1 cellular context compared by ENCODE assay signal in genomic region chr3:72338942-72339749, GRCh38.
TF ChIP-seq lines count a peak whose summit lies in the region.

No MANE protein-coding gene starts in this region.

TF ChIP-seq in K562, 482 proteins besides CTCF, POLR2A, EP300 and RAD21 (continued from another document and continues in another):
- TF ChIP-seq ZNF407 (IDR thresholded peaks at IDR 0.05; ENCODE audit: low read depth) = no peak
- no peak for TF ChIP-seq SUPT5H (IDR thresholded peaks at IDR 0.05)
- TF ChIP-seq, protein P1, sequence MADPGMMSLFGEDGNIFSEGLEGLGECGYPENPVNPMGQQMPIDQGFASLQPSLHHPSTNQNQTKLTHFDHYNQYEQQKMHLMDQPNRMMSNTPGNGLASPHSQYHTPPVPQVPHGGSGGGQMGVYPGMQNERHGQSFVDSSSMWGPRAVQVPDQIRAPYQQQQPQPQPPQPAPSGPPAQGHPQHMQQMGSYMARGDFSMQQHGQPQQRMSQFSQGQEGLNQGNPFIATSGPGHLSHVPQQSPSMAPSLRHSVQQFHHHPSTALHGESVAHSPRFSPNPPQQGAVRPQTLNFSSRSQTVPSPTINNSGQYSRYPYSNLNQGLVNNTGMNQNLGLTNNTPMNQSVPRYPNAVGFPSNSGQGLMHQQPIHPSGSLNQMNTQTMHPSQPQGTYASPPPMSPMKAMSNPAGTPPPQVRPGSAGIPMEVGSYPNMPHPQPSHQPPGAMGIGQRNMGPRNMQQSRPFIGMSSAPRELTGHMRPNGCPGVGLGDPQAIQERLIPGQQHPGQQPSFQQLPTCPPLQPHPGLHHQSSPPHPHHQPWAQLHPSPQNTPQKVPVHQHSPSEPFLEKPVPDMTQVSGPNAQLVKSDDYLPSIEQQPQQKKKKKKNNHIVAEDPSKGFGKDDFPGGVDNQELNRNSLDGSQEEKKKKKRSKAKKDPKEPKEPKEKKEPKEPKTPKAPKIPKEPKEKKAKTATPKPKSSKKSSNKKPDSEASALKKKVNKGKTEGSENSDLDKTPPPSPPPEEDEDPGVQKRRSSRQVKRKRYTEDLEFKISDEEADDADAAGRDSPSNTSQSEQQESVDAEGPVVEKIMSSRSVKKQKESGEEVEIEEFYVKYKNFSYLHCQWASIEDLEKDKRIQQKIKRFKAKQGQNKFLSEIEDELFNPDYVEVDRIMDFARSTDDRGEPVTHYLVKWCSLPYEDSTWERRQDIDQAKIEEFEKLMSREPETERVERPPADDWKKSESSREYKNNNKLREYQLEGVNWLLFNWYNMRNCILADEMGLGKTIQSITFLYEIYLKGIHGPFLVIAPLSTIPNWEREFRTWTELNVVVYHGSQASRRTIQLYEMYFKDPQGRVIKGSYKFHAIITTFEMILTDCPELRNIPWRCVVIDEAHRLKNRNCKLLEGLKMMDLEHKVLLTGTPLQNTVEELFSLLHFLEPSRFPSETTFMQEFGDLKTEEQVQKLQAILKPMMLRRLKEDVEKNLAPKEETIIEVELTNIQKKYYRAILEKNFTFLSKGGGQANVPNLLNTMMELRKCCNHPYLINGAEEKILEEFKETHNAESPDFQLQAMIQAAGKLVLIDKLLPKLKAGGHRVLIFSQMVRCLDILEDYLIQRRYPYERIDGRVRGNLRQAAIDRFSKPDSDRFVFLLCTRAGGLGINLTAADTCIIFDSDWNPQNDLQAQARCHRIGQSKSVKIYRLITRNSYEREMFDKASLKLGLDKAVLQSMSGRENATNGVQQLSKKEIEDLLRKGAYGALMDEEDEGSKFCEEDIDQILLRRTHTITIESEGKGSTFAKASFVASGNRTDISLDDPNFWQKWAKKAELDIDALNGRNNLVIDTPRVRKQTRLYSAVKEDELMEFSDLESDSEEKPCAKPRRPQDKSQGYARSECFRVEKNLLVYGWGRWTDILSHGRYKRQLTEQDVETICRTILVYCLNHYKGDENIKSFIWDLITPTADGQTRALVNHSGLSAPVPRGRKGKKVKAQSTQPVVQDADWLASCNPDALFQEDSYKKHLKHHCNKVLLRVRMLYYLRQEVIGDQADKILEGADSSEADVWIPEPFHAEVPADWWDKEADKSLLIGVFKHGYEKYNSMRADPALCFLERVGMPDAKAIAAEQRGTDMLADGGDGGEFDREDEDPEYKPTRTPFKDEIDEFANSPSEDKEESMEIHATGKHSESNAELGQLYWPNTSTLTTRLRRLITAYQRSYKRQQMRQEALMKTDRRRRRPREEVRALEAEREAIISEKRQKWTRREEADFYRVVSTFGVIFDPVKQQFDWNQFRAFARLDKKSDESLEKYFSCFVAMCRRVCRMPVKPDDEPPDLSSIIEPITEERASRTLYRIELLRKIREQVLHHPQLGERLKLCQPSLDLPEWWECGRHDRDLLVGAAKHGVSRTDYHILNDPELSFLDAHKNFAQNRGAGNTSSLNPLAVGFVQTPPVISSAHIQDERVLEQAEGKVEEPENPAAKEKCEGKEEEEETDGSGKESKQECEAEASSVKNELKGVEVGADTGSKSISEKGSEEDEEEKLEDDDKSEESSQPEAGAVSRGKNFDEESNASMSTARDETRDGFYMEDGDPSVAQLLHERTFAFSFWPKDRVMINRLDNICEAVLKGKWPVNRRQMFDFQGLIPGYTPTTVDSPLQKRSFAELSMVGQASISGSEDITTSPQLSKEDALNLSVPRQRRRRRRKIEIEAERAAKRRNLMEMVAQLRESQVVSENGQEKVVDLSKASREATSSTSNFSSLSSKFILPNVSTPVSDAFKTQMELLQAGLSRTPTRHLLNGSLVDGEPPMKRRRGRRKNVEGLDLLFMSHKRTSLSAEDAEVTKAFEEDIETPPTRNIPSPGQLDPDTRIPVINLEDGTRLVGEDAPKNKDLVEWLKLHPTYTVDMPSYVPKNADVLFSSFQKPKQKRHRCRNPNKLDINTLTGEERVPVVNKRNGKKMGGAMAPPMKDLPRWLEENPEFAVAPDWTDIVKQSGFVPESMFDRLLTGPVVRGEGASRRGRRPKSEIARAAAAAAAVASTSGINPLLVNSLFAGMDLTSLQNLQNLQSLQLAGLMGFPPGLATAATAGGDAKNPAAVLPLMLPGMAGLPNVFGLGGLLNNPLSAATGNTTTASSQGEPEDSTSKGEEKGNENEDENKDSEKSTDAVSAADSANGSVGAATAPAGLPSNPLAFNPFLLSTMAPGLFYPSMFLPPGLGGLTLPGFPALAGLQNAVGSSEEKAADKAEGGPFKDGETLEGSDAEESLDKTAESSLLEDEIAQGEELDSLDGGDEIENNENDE (IDR thresholded peaks at IDR 0.05; ENCODE audit: low read depth, low read length) = no peak
- TF ChIP-seq SFPQ (IDR thresholded peaks at IDR 0.05; ENCODE audit: low read depth, low read length) = no peak
- peak; percentile 93 for TF ChIP-seq EGR1 (conservative IDR thresholded peaks at IDR 0.05)
- TF ChIP-seq ZBTB8A (IDR thresholded peaks at IDR 0.05; ENCODE audit: partially characterized antibody) = no peak
- TF ChIP-seq KLF16 (IDR thresholded peaks at IDR 0.05) = 0 out of 2 replicates have a peak, but pooled peaks have one; percentile 18
- no peak for TF ChIP-seq SPI1 (IDR thresholded peaks at IDR 0.05; ENCODE audit: borderline replicate concordance, low read depth, low read length)
- no peak for TF ChIP-seq ZNF324 (CRISPR knock-in tag; IDR thresholded peaks at IDR 0.05)
- no peak for TF ChIP-seq RBM39 (optimal IDR thresholded peaks at IDR 0.05; ENCODE audit: low read depth, low read length)
- TF ChIP-seq CBFA2T3 (IDR thresholded peaks at IDR 0.05) = peak; percentile 76
- TF ChIP-seq HDAC1 (IDR thresholded peaks at IDR 0.05) = peak in 1 of 2 experiments; percentile 79; a peak in 2 of 4 replicates
- TF ChIP-seq SIN3B (IDR thresholded peaks at IDR 0.05; ENCODE audit: low read depth) = no peak
- TF ChIP-seq TBL1XR1 (IDR thresholded peaks at IDR 0.05; ENCODE audit: low read length in 2 of 2) = 0 out of 4 replicates have a peak, but pooled peaks of 1 of the 2 experiments have one; percentile 17
- TF ChIP-seq ZNF12 (CRISPR knock-in tag; IDR thresholded peaks at IDR 0.05) = no peak
- no peak for TF ChIP-seq L3MBTL2 (IDR thresholded peaks at IDR 0.05)
- TF ChIP-seq BRCA1 (IDR thresholded peaks at IDR 0.05) = no peak
- 0 out of 2 replicates have a peak, but pooled peaks have one; percentile 38 for TF ChIP-seq BRCA1 (CRISPR knock-in tag; IDR thresholded peaks at IDR 0.05)
- TF ChIP-seq DNMT1 (IDR thresholded peaks at IDR 0.05) = no peak
- no peak for TF ChIP-seq ZNF785 (CRISPR knock-in tag; IDR thresholded peaks at IDR 0.05)
- TF ChIP-seq DPF2 (IDR thresholded peaks at IDR 0.05) = peak; percentile 83
- peak in 1 of 2 experiments; percentile 60; a peak in 2 of 4 replicates for TF ChIP-seq ZNF318 (IDR thresholded peaks at IDR 0.05; ENCODE audit: borderline replicate concordance in 1 of 2, low read depth in 1 of 2)
- no peak for TF ChIP-seq FOXA1 (IDR thresholded peaks at IDR 0.05; ENCODE audit: borderline replicate concordance)
